20 cellular contexts compared by ENCODE assay signal in genomic region chr10:71274901-71275796, GRCh38. TPM values are rescaled to one million over a fixed set of nuclear protein-coding genes. Genes with fewer than 3 reads are reported as not detected.
DNase-seq lines count a peak whose midpoint lies in the region; ATAC-seq, FAIRE-seq and TF ChIP-seq lines count a peak whose summit lies in the region.
"Had no signal": no experiment of that assay in that cellular context is flagged by ENCODE, and none has a peak within 500 bp of the region (broad histone marks: within the 10 kb centered on the region; RNA-seq: fewer than 3 reads in every experiment).

No MANE protein-coding gene starts in this region.

- peaks cover 52 to 68% (median 57%) of the 10 kb centered on the region in 10 experiments for H3K4me1 ChIP-seq in BLaER1 treated with 17β-estradiol and CSF1 and Interleukin-3, amounts not matched to agents 10 nM and 100 nM
- no peaks in the 10 kb centered on the region for H3K4me1 ChIP-seq in HepG2 (ENCODE audit: insufficient read depth, low read length)

- H3K4me1 Mint-ChIP-seq in activated T-helper 1 cell treated with anti-CD3 and anti-CD28 coated beads, Interleukin-12 subunit alpha, Interleukin-12 subunit beta, Interleukin-2, Interleukin-4 antibody, amounts not matched to agents 30 ng/mL and 10 ng/mL and 1 ng/mL, durations not matched to agents 14 hours and 24 hours and 36 hours (ENCODE audit: low read depth) = no peaks in the 10 kb centered on the region
- H3K4me1 Mint-ChIP-seq in stimulated activated effector memory CD8-positive, alpha-beta T cell treated with anti-CD3 and anti-CD28 coated beads, Interleukin-12 subunit alpha, Interleukin-12 subunit beta, amount 100 ng/mL, for 72 hours = no peaks in the 10 kb centered on the region
- H3K4me1 Mint-ChIP-seq: activated B cell treated with CpG ODN at 0.5 μM for 24 hours had no signal

- H3K27ac ChIP-seq in BLaER1 treated with 17β-estradiol and CSF1 and Interleukin-3, amounts not matched to agents 10 nM and 100 nM = no peak overlapping the region
- H3K27ac ChIP-seq in HL-60 (replicated peaks) (no peak overlapping the region), SU-DHL-6 (ENCODE audit: low read depth, low read length) (no peak overlapping the region), HepG2 (ENCODE audit: extremely low read length, insufficient read depth, low read length) (no peak overlapping the region)
- H3K27ac ChIP-seq: ovary, sigmoid colon had no signal

- no peak for ATAC-seq in HepG2
- no peak for ATAC-seq in stimulated activated effector memory CD8-positive, alpha-beta T cell treated with anti-CD3 and anti-CD28 coated beads, Interleukin-12 subunit alpha, Interleukin-12 subunit beta, amount 100 ng/mL, for 72 hours
- ATAC-seq: left lung, T-helper 17 cell had no signal

- no peak overlapping the region for H3K4me3 ChIP-seq in BLaER1 treated with 17β-estradiol and CSF1 and Interleukin-3, amounts not matched to agents 10 nM and 100 nM
- no peak overlapping the region for H3K4me3 ChIP-seq in HL-60 (replicated peaks; ENCODE audit: insufficient read depth, low read length)
- H3K4me3 ChIP-seq in SU-DHL-6 (ENCODE audit: insufficient read depth, low read length, poor library complexity, severe bottlenecking) = no peak overlapping the region
- H3K4me3 ChIP-seq in HepG2 (replicated peaks in 1 of 3; ENCODE audit: insufficient read depth in 1 of 3, low read depth in 2 of 3, low read length in 3 of 3) = no peak overlapping the region
- H3K4me3 ChIP-seq: left lung, ovary, sigmoid colon had no signal

- H3K4me2 ChIP-seq in BLaER1 treated with 17β-estradiol and CSF1 and Interleukin-3, amounts not matched to agents 10 nM and 100 nM = peak overlapping the region; percentile 7 to 65 (median 48); a peak in 21 of 22 replicates
- H3K4me2 ChIP-seq in SU-DHL-6 (ENCODE audit: low read depth, low read length, poor library complexity, severe bottlenecking) (no peak overlapping the region), HepG2 (ENCODE audit: low read depth, low read length) (no peak overlapping the region)

- H3K9me3 ChIP-seq in BLaER1 treated with 17β-estradiol and CSF1 and Interleukin-3, amounts not matched to agents 10 nM and 100 nM (replicated peaks in 1 of 11) = no peaks in the 10 kb centered on the region
- no peaks in the 10 kb centered on the region for H3K9me3 ChIP-seq in SU-DHL-6 (ENCODE audit: insufficient read depth, low read length)
- H3K9me3 ChIP-seq in HepG2 (ENCODE audit: low read length) = no peaks in the 10 kb centered on the region
- H3K9me3 ChIP-seq: left lung, ovary, sigmoid colon had no signal

- H3K36me3 Mint-ChIP-seq in activated T-helper 1 cell treated with anti-CD3 and anti-CD28 coated beads, Interleukin-12 subunit alpha, Interleukin-12 subunit beta, Interleukin-2, Interleukin-4 antibody, amounts not matched to agents 30 ng/mL and 10 ng/mL and 1 ng/mL, durations not matched to agents 14 hours and 24 hours and 36 hours (ENCODE audit: low read depth) = no peaks in the 10 kb centered on the region
- no peaks in the 10 kb centered on the region for H3K36me3 Mint-ChIP-seq in stimulated activated effector memory CD8-positive, alpha-beta T cell treated with anti-CD3 and anti-CD28 coated beads, Interleukin-12 subunit alpha, Interleukin-12 subunit beta, amount 100 ng/mL, for 72 hours
- H3K36me3 Mint-ChIP-seq: activated naive CD8-positive, alpha-beta T cell treated with anti-CD3 and anti-CD28 coated beads, Interleukin-2, amount 10 ng/mL, durations not matched to agents 7 days and 5 days had no signal

- no peak for TF ChIP-seq POLR2A in HepG2 (IDR thresholded peaks at IDR 0.05; ENCODE audit: insufficient read depth in 1 of 2, low read depth in 2 of 2, low read length in 2 of 2)

- intact Hi-C loops in HepG2 (cut with micrococcal nuclease; ENCODE audit: unreplicated experiment) = no loop called here
- intact Hi-C loops in activated T-helper 1 cell treated with anti-CD3 and anti-CD28 coated beads, Interleukin-12 subunit alpha, Interleukin-12 subunit beta, Interleukin-2, Interleukin-4 antibody, amounts not matched to agents 30 ng/mL and 10 ng/mL and 1 ng/mL, durations not matched to agents 14 hours and 24 hours and 36 hours (cut with micrococcal nuclease) = no loop called here

- no peak for FAIRE-seq in HepG2 (lab: Jason Lieb, UNC)

- TF ChIP-seq EP300 in HepG2 (IDR thresholded peaks at IDR 0.05; ENCODE audit: low read depth in 2 of 2, low read length in 2 of 2) (no peak), HepG2 (CRISPR knock-in tag; IDR thresholded peaks at IDR 0.05; ENCODE audit: borderline replicate concordance) (no peak)

- no peak overlapping the region for H3K27ac Mint-ChIP-seq in activated T-helper 1 cell treated with anti-CD3 and anti-CD28 coated beads, Interleukin-12 subunit alpha, Interleukin-12 subunit beta, Interleukin-2, Interleukin-4 antibody, amounts not matched to agents 30 ng/mL and 10 ng/mL and 1 ng/mL, durations not matched to agents 14 hours and 24 hours and 36 hours
- H3K27ac Mint-ChIP-seq in stimulated activated effector memory CD8-positive, alpha-beta T cell treated with anti-CD3 and anti-CD28 coated beads, Interleukin-12 subunit alpha, Interleukin-12 subunit beta, amount 100 ng/mL, for 72 hours = no peak overlapping the region
- H3K27ac Mint-ChIP-seq: activated B cell treated with CpG ODN at 0.5 μM for 24 hours; activated naive CD8-positive, alpha-beta T cell treated with anti-CD3 and anti-CD28 coated beads, Interleukin-2, amount 10 ng/mL, durations not matched to agents 7 days and 5 days; T-helper 17 cell had no signal

- H2AFZ ChIP-seq in SU-DHL-6 (ENCODE audit: low read depth, low read length, severe bottlenecking) = no peak overlapping the region
- no peak overlapping the region for H2AFZ ChIP-seq in HepG2 (ENCODE audit: low read length)

- TF ChIP-seq CTCF in HL-60 (IDR thresholded peaks at IDR 0.05; ENCODE audit: insufficient read depth, low read length) (peak; percentile 56), SU-DHL-6 (IDR thresholded peaks at IDR 0.05; ENCODE audit: insufficient read depth, low read length, poor library complexity, severe bottlenecking) (peak; percentile 47), HepG2 (CRISPR knock-in tag; IDR thresholded peaks at IDR 0.05) (peak; percentile 32; the same call in 1 of the 2 replicates)

- no peaks in the 10 kb centered on the region for H3F3A ChIP-seq in SU-DHL-6 (ENCODE audit: insufficient read depth)

- BruUV-seq in HepG2 (replicated peaks; lab: Mats Ljungman, UMichigan) = no TSS peak

- CTCF ChIA-PET in HepG2 (lab: Yijun Ruan, JAX; ENCODE audit: low intra/inter-chr PET ratio, low total read pairs) = no interaction called here

- H3K27me3 ChIP-seq in BLaER1 treated with 17β-estradiol and CSF1 and Interleukin-3, amounts not matched to agents 10 nM and 100 nM = no peaks in the 10 kb centered on the region
- H3K27me3 ChIP-seq in HL-60 (ENCODE audit: insufficient read depth, poor library complexity, severe bottlenecking) = no peaks in the 10 kb centered on the region
- no peaks in the 10 kb centered on the region for H3K27me3 ChIP-seq in SU-DHL-6 (ENCODE audit: low read length)
- peaks cover 3 to 8% of the 10 kb centered on the region in 2 experiments; a peak in 3 of 5 replicates for H3K27me3 ChIP-seq in HepG2 (ENCODE audit: control insufficient read depth in 1 of 2, insufficient read depth in 2 of 2, low read length in 2 of 2)
- H3K27me3 ChIP-seq: left lung, ovary, sigmoid colon had no signal

- no peak overlapping the region for H3K9ac ChIP-seq in BLaER1 treated with 17β-estradiol and CSF1 and Interleukin-3, amounts not matched to agents 10 nM and 100 nM
- H3K9ac ChIP-seq in SU-DHL-6 (ENCODE audit: low read length) = no peak overlapping the region
- H3K9ac ChIP-seq in HepG2 (ENCODE audit: insufficient read depth, low read depth, low read length) = no peak overlapping the region

- H3K36me3 ChIP-seq in BLaER1 treated with 17β-estradiol and CSF1 and Interleukin-3, amounts not matched to agents 10 nM and 100 nM = no peaks in the 10 kb centered on the region
- no peaks in the 10 kb centered on the region for H3K36me3 ChIP-seq in SU-DHL-6 (ENCODE audit: low read length)
- H3K36me3 ChIP-seq in HepG2 (replicated peaks in 1 of 2; ENCODE audit: control insufficient read depth in 1 of 2, insufficient read depth in 2 of 2, low read length in 2 of 2) = no peaks in the 10 kb centered on the region
- H3K36me3 ChIP-seq: ovary, sigmoid colon had no signal

- 14% methylated on average over 11 of the region's 11 CpGs for WGBS in HepG2 (ENCODE audit: low lambda C conversion rate)

- no peaks in the 10 kb centered on the region for H3K79me2 ChIP-seq in SU-DHL-6 (ENCODE audit: insufficient read depth, low read length)
- H3K79me2 ChIP-seq in HepG2 (ENCODE audit: insufficient read depth, low read length) = no peaks in the 10 kb centered on the region

- POLR2A ChIA-PET in HepG2 (lab: Yijun Ruan, JAX) = no interaction called here

- no peaks in the 10 kb centered on the region for H3K27me3 Mint-ChIP-seq in activated T-helper 1 cell treated with anti-CD3 and anti-CD28 coated beads, Interleukin-12 subunit alpha, Interleukin-12 subunit beta, Interleukin-2, Interleukin-4 antibody, amounts not matched to agents 30 ng/mL and 10 ng/mL and 1 ng/mL, durations not matched to agents 14 hours and 24 hours and 36 hours (ENCODE audit: insufficient read depth)
- H3K27me3 Mint-ChIP-seq: T-helper 17 cell had no signal

- TF ChIP-seq RAD21 in HepG2 (CRISPR knock-in tag; IDR thresholded peaks at IDR 0.05) = no peak

- peaks cover 0 to 6% (median 0%) of the 10 kb centered on the region in 11 experiments; a peak in 2 of 22 replicates for H4K20me1 ChIP-seq in BLaER1 treated with 17β-estradiol and CSF1 and Interleukin-3, amounts not matched to agents 10 nM and 100 nM
- no peaks in the 10 kb centered on the region for H4K20me1 ChIP-seq in SU-DHL-6 (ENCODE audit: low read depth, low read length)
- H4K20me1 ChIP-seq in HepG2 (ENCODE audit: insufficient read depth, low read length) = no peaks in the 10 kb centered on the region

- no peaks in the 10 kb centered on the region for H3K9me3 Mint-ChIP-seq in activated T-helper 1 cell treated with anti-CD3 and anti-CD28 coated beads, Interleukin-12 subunit alpha, Interleukin-12 subunit beta, Interleukin-2, Interleukin-4 antibody, amounts not matched to agents 30 ng/mL and 10 ng/mL and 1 ng/mL, durations not matched to agents 14 hours and 24 hours and 36 hours
- H3K9me3 Mint-ChIP-seq in stimulated activated effector memory CD8-positive, alpha-beta T cell treated with anti-CD3 and anti-CD28 coated beads, Interleukin-12 subunit alpha, Interleukin-12 subunit beta, amount 100 ng/mL, for 72 hours = no peaks in the 10 kb centered on the region
- H3K9me3 Mint-ChIP-seq: activated B cell treated with CpG ODN at 0.5 μM for 24 hours; activated naive CD8-positive, alpha-beta T cell treated with anti-CD3 and anti-CD28 coated beads, Interleukin-2, amount 10 ng/mL, durations not matched to agents 7 days and 5 days had no signal

- no peak overlapping the region for H3K4me3 Mint-ChIP-seq in activated T-helper 1 cell treated with anti-CD3 and anti-CD28 coated beads, Interleukin-12 subunit alpha, Interleukin-12 subunit beta, Interleukin-2, Interleukin-4 antibody, amounts not matched to agents 30 ng/mL and 10 ng/mL and 1 ng/mL, durations not matched to agents 14 hours and 24 hours and 36 hours
- H3K4me3 Mint-ChIP-seq in stimulated activated effector memory CD8-positive, alpha-beta T cell treated with anti-CD3 and anti-CD28 coated beads, Interleukin-12 subunit alpha, Interleukin-12 subunit beta, amount 100 ng/mL, for 72 hours = no peak overlapping the region
- H3K4me3 Mint-ChIP-seq: activated B cell treated with CpG ODN at 0.5 μM for 24 hours; activated naive CD8-positive, alpha-beta T cell treated with anti-CD3 and anti-CD28 coated beads, Interleukin-2, amount 10 ng/mL, durations not matched to agents 7 days and 5 days; T-helper 17 cell had no signal

- peak; percentile 10 to 53 for DNase-seq in HL-60 (ENCODE audit: low read depth in 1 of 2, low spot score in 1 of 2)
- DNase-seq in HepG2 (ENCODE audit: low spot score) = no peak
- no peak for DNase-seq in middle frontal gyrus (ENCODE audit: extremely low spot score, low spot score)
- no peak for DNase-seq in cerebellar nuclear complex (lab: John Stamatoyannopoulos, UW)
- DNase-seq in activated T-helper 1 cell treated with anti-CD3 and anti-CD28 coated beads, Interleukin-12 subunit alpha, Interleukin-12 subunit beta, Interleukin-2, Interleukin-4 antibody, amounts not matched to agents 30 ng/mL and 10 ng/mL and 1 ng/mL, durations not matched to agents 14 hours and 24 hours and 36 hours (ENCODE audit: low spot score) = no peak
- no peak for DNase-seq in stimulated activated effector memory CD8-positive, alpha-beta T cell treated with anti-CD3 and anti-CD28 coated beads, Interleukin-12 subunit alpha, Interleukin-12 subunit beta, amount 100 ng/mL, for 72 hours (ENCODE audit: low spot score in 2 of 2)
- DNase-seq: activated B cell treated with CpG ODN at 0.5 μM for 24 hours; activated naive CD8-positive, alpha-beta T cell treated with anti-CD3 and anti-CD28 coated beads, Interleukin-2, amount 10 ng/mL, durations not matched to agents 7 days and 5 days; Calu3; effector CD8-positive, alpha-beta T cell; head of caudate nucleus; MM.1S; NCI-H1930; ovary; SHP77 treated with DMSO at 0.1 percent for 48 hours; sigmoid colon; T-helper 17 cell had no signal

- in situ Hi-C loops in HepG2 (cut with HindIII; ENCODE audit: extremely low pct_ligation_motif_present, low pct_unique_long_range_greater_than_20kb) = no loop called here

- H3K9me2 ChIP-seq in SU-DHL-6 (replicated peaks; ENCODE audit: insufficient read depth, low read length) = no peaks in the 10 kb centered on the region

RNA-seq across cellular contexts. Expression of gene SLC29A3, which starts 43.9 kb away (rescaled TPM):
- 5.3 and 8.6 TPM in 2 replicates for total RNA-seq in HepG2 (2016; rRNA removed; fragmentation: Illumina TruSeq; extraction: Trizol)
- 3.3 and 4.1 TPM in 2 replicates for total RNA-seq in HepG2 (2016; cell fraction: cytosol; rRNA removed; fragmentation: Illumina TruSeq; extraction: Trizol; ENCODE audit: low read depth)
- total RNA-seq in HepG2 (2016; cell fraction: insoluble cytoplasmic fraction; rRNA removed; fragmentation: Illumina TruSeq; extraction: Trizol) = 5.0 and 9.4 TPM in 2 replicates
- total RNA-seq in HepG2 (2016; cell fraction: membrane; rRNA removed; fragmentation: Illumina TruSeq; extraction: Trizol) = 6.3 and 7.6 TPM in 2 replicates
- 9.6 and 10.1 TPM in 2 replicates for total RNA-seq in HepG2 (2016; cell fraction: nucleus; rRNA removed; fragmentation: Illumina TruSeq; extraction: Trizol)
- polyA plus RNA-seq in HepG2 (2011; rRNA removed) = 11.8 and 14.4 TPM in 2 replicates
- 11.4 and 13.2 TPM in 2 replicates for polyA plus RNA-seq in HepG2 (2011; cell fraction: cytosol; rRNA removed)
- polyA plus RNA-seq in HepG2 (2011; cell fraction: nucleus; rRNA removed) = 10.9 and 11.3 TPM in 2 replicates
- polyA plus RNA-seq in HepG2 (2012) = 13.5 and 17.5 TPM in 2 replicates
- polyA plus RNA-seq in HepG2 (2016; cell fraction: cytosol; fragmentation: Illumina TruSeq; extraction: Trizol; ENCODE audit: low read depth) = 5.1 and 5.8 TPM in 2 replicates
- 6.5 and 10.2 TPM in 2 replicates for polyA plus RNA-seq in HepG2 (2016; cell fraction: insoluble cytoplasmic fraction; fragmentation: Illumina TruSeq; extraction: Trizol; ENCODE audit: low read depth)
- polyA plus RNA-seq in HepG2 (2016; cell fraction: membrane; fragmentation: Illumina TruSeq; extraction: Trizol; ENCODE audit: low read depth) = 8.9 and 9.6 TPM in 2 replicates
- 19.0 and 21.6 TPM in 2 replicates for polyA plus RNA-seq in HepG2 (2016; cell fraction: nucleus; fragmentation: Illumina TruSeq; extraction: Trizol; ENCODE audit: insufficient read depth, low read depth)
- polyA minus RNA-seq in HepG2 (2011; rRNA and poly(A)+ RNA removed; ENCODE audit: low replicate concordance) = 18.5 and 33.8 TPM in 2 replicates
- polyA minus RNA-seq in HepG2 (2011; cell fraction: cytosol; rRNA and poly(A)+ RNA removed) = 8.6 and 10.2 TPM in 2 replicates
- polyA minus RNA-seq in HepG2 (2011; cell fraction: nucleus; rRNA and poly(A)+ RNA removed) = 11.1 and 12.4 TPM in 2 replicates
- total RNA-seq in activated T-helper 1 cell treated with anti-CD3 and anti-CD28 coated beads, Interleukin-12 subunit alpha, Interleukin-12 subunit beta, Interleukin-2, Interleukin-4 antibody, amounts not matched to agents 30 ng/mL and 10 ng/mL and 1 ng/mL, durations not matched to agents 14 hours and 24 hours and 36 hours = 6.6 and 6.8 TPM in 2 replicates

Comparison
In these comparisons a context has a peak if more than half of its experiments do, and no peak if none do; other contexts are left out.
1. H3K4me2 ChIP-seq: peak in BLaER1 treated with 17β-estradiol and CSF1 and Interleukin-3, amounts not matched to agents 10 nM and 100 nM (11 of 11); none in SU-DHL-6 (single experiment) and HepG2 (single experiment).
2. DNase-seq: peak in HL-60 (2 of 2); none in HepG2 (single experiment), middle frontal gyrus (single experiment), cerebellar nuclear complex (0 of 2), activated T-helper 1 cell treated with anti-CD3 and anti-CD28 coated beads, Interleukin-12 subunit alpha, Interleukin-12 subunit beta, Interleukin-2, Interleukin-4 antibody, amounts not matched to agents 30 ng/mL and 10 ng/mL and 1 ng/mL, durations not matched to agents 14 hours and 24 hours and 36 hours (single experiment) and stimulated activated effector memory CD8-positive, alpha-beta T cell treated with anti-CD3 and anti-CD28 coated beads, Interleukin-12 subunit alpha, Interleukin-12 subunit beta, amount 100 ng/mL, for 72 hours (0 of 2).
3. Peak in every context shown above with its lines, with median percentiles within 50 percentile points of each other: CTCF ChIP-seq.